ENCODE assay signal across 31 cellular contexts in genomic region chr3:180062771-180063170, GRCh38. TPM values are rescaled to one million over a fixed set of nuclear protein-coding genes. Genes with fewer than 3 reads are reported as not detected.
"Had no signal": no experiment of that assay in that cellular context is flagged by ENCODE, and none has a peak within 500 bp of the region (broad histone marks: within the 10 kb centered on the region; RNA-seq: fewer than 3 reads in every experiment).

No MANE protein-coding gene starts in this region.

- H3K27me3 Mint-ChIP-seq: activated CD4-positive, alpha-beta memory T cell treated with anti-CD3 and anti-CD28 coated beads for 36 hours; activated CD4-positive, alpha-beta T cell treated with anti-CD3 and anti-CD28 coated beads for 36 hours; activated naive CD4-positive, alpha-beta T cell treated with anti-CD3 and anti-CD28 coated beads, Interleukin-2, amount 10 ng/mL, durations not matched to agents 7 days and 5 days; activated naive CD8-positive, alpha-beta T cell treated with anti-CD3 and anti-CD28 coated beads, Interleukin-2, amount 10 ng/mL, durations not matched to agents 7 days and 5 days; activated T-cell treated with anti-CD3 and anti-CD28 coated beads, Interleukin-2, amount 50 U/mL, for 24 hours had no signal

- DNase-seq: activated CD4-positive, alpha-beta memory T cell treated with anti-CD3 and anti-CD28 coated beads for 36 hours; activated CD4-positive, alpha-beta T cell treated with anti-CD3 and anti-CD28 coated beads for 36 hours; activated CD4-positive, alpha-beta T cell treated with anti-CD3 and anti-CD28 coated beads, Interleukin-2, amount 10 ng/mL, durations not matched to agents 24 days and 14 days; activated CD4-positive, CD25-positive, alpha-beta regulatory T cell; activated CD4-positive, CD25-positive, alpha-beta regulatory T cell treated with anti-CD3 and anti-CD28 coated beads, Interleukin-2, amount 50 U/mL, for 72 hours; activated CD8-positive, alpha-beta memory T cell treated with anti-CD3 and anti-CD28 coated beads, Interleukin-2, amount 50 U/mL, for 48 hours; activated gamma-delta T cell; activated naive CD4-positive, alpha-beta T cell; activated naive CD4-positive, alpha-beta T cell treated with anti-CD3 and anti-CD28 coated beads, Interleukin-2, amount 10 ng/mL, durations not matched to agents 7 days and 5 days; activated naive CD8-positive, alpha-beta T cell treated with anti-CD3 and anti-CD28 coated beads, Interleukin-2, amount 10 ng/mL, durations not matched to agents 7 days and 5 days; activated T-cell treated with anti-CD3 and anti-CD28 coated beads for 4 hours; activated T-cell treated with anti-CD3 and anti-CD28 coated beads, Interleukin-2, amount 50 U/mL, for 24 hours; activated T-cell treated with anti-CD3 and anti-CD28 coated beads, Interleukin-2, amount 50 U/mL, for 72 hours; central memory CD4-positive, alpha-beta T cell; cerebellar nuclear complex; colonic mucosa; effector memory CD4-positive, alpha-beta T cell; endodermal cell; erythroblast; foreskin keratinocyte; gastrocnemius medialis; glutamatergic neuron; heart left ventricle; T-helper 2 cell had no signal

- H3K4me3 ChIP-seq: ascending aorta, breast epithelium, cardiac muscle cell, colonic mucosa, esophagus muscularis mucosa, gastrocnemius medialis, heart left ventricle had no signal

- H3K4me3 Mint-ChIP-seq: activated CD4-positive, alpha-beta memory T cell treated with anti-CD3 and anti-CD28 coated beads for 36 hours; activated CD4-positive, alpha-beta T cell treated with anti-CD3 and anti-CD28 coated beads for 36 hours; activated CD4-positive, alpha-beta T cell treated with anti-CD3 and anti-CD28 coated beads, Interleukin-2, amount 10 ng/mL, durations not matched to agents 24 days and 14 days; activated naive CD4-positive, alpha-beta T cell treated with anti-CD3 and anti-CD28 coated beads, Interleukin-2, amount 10 ng/mL, durations not matched to agents 7 days and 5 days; activated naive CD8-positive, alpha-beta T cell treated with anti-CD3 and anti-CD28 coated beads, Interleukin-2, amount 10 ng/mL, durations not matched to agents 7 days and 5 days; activated T-cell treated with anti-CD3 and anti-CD28 coated beads, Interleukin-2, amount 50 U/mL, for 24 hours; activated T-cell treated with anti-CD3 and anti-CD28 coated beads, Interleukin-2, amount 50 U/mL, for 72 hours; brain; endodermal cell had no signal

- H3K36me3 ChIP-seq: ascending aorta, breast epithelium, cardiac muscle cell, colonic mucosa, esophagus muscularis mucosa, gastrocnemius medialis, heart left ventricle had no signal

- H3K9me3 Mint-ChIP-seq: activated CD4-positive, alpha-beta memory T cell treated with anti-CD3 and anti-CD28 coated beads for 36 hours; activated CD4-positive, alpha-beta T cell treated with anti-CD3 and anti-CD28 coated beads, Interleukin-2, amount 10 ng/mL, durations not matched to agents 24 days and 14 days; activated naive CD4-positive, alpha-beta T cell treated with anti-CD3 and anti-CD28 coated beads, Interleukin-2, amount 10 ng/mL, durations not matched to agents 7 days and 5 days; activated naive CD4-positive, alpha-beta T cell treated with anti-CD3 and anti-CD28 coated beads, Interleukin-2, amount 50 U/mL, for 72 hours; activated naive CD8-positive, alpha-beta T cell treated with anti-CD3 and anti-CD28 coated beads, Interleukin-2, amount 10 ng/mL, durations not matched to agents 7 days and 5 days; activated T-cell treated with anti-CD3 and anti-CD28 coated beads, Interleukin-2, amount 50 U/mL, for 24 hours; activated T-cell treated with anti-CD3 and anti-CD28 coated beads, Interleukin-2, amount 50 U/mL, for 72 hours; brain; endodermal cell had no signal

- H3K36me3 Mint-ChIP-seq: activated CD4-positive, alpha-beta memory T cell treated with anti-CD3 and anti-CD28 coated beads for 36 hours; activated naive CD4-positive, alpha-beta T cell treated with anti-CD3 and anti-CD28 coated beads, Interleukin-2, amount 10 ng/mL, durations not matched to agents 7 days and 5 days; activated naive CD4-positive, alpha-beta T cell treated with anti-CD3 and anti-CD28 coated beads, Interleukin-2, amount 50 U/mL, for 72 hours; activated naive CD8-positive, alpha-beta T cell treated with anti-CD3 and anti-CD28 coated beads, Interleukin-2, amount 10 ng/mL, durations not matched to agents 7 days and 5 days; brain had no signal

- H3K27me3 ChIP-seq: ascending aorta, breast epithelium, cardiac muscle cell, colonic mucosa, esophagus muscularis mucosa, foreskin keratinocyte, gastrocnemius medialis had no signal

- H3K4me1 Mint-ChIP-seq: activated CD4-positive, alpha-beta T cell treated with anti-CD3 and anti-CD28 coated beads for 36 hours; activated CD4-positive, alpha-beta T cell treated with anti-CD3 and anti-CD28 coated beads, Interleukin-2, amount 10 ng/mL, durations not matched to agents 24 days and 14 days; activated naive CD4-positive, alpha-beta T cell treated with anti-CD3 and anti-CD28 coated beads, Interleukin-2, amount 10 ng/mL, durations not matched to agents 7 days and 5 days; activated naive CD8-positive, alpha-beta T cell treated with anti-CD3 and anti-CD28 coated beads, Interleukin-2, amount 10 ng/mL, durations not matched to agents 7 days and 5 days; brain had no signal

- H3K27ac ChIP-seq: ascending aorta, breast epithelium, cardiac muscle cell, colonic mucosa, esophagus muscularis mucosa, foreskin keratinocyte, gastrocnemius medialis, heart left ventricle had no signal

- H3K27ac Mint-ChIP-seq: activated CD4-positive, alpha-beta memory T cell treated with anti-CD3 and anti-CD28 coated beads for 36 hours; activated CD4-positive, alpha-beta T cell treated with anti-CD3 and anti-CD28 coated beads for 36 hours; activated CD4-positive, alpha-beta T cell treated with anti-CD3 and anti-CD28 coated beads, Interleukin-2, amount 10 ng/mL, durations not matched to agents 24 days and 14 days; activated naive CD4-positive, alpha-beta T cell treated with anti-CD3 and anti-CD28 coated beads, Interleukin-2, amount 10 ng/mL, durations not matched to agents 7 days and 5 days; activated naive CD4-positive, alpha-beta T cell treated with anti-CD3 and anti-CD28 coated beads, Interleukin-2, amount 50 U/mL, for 72 hours; activated naive CD8-positive, alpha-beta T cell treated with anti-CD3 and anti-CD28 coated beads, Interleukin-2, amount 10 ng/mL, durations not matched to agents 7 days and 5 days; activated T-cell treated with anti-CD3 and anti-CD28 coated beads, Interleukin-2, amount 50 U/mL, for 24 hours; activated T-cell treated with anti-CD3 and anti-CD28 coated beads, Interleukin-2, amount 50 U/mL, for 72 hours; brain; endodermal cell had no signal

- H3K9me3 ChIP-seq: ascending aorta, breast epithelium, colonic mucosa, esophagus muscularis mucosa, gastrocnemius medialis, heart left ventricle had no signal

- H3K4me1 ChIP-seq: ascending aorta, breast epithelium, colonic mucosa, esophagus muscularis mucosa, foreskin keratinocyte, gastrocnemius medialis, heart left ventricle had no signal

- ATAC-seq: activated CD4-positive, alpha-beta T cell treated with anti-CD3 and anti-CD28 coated beads for 36 hours; activated naive CD4-positive, alpha-beta T cell treated with anti-CD3 and anti-CD28 coated beads, Interleukin-2, amount 50 U/mL, for 72 hours; activated T-cell treated with anti-CD3 and anti-CD28 coated beads, Interleukin-2, amount 50 U/mL, for 72 hours; foreskin keratinocyte; gastrocnemius medialis; heart left ventricle had no signal

RNA-seq across cellular contexts. Expression of gene PEX5L, which starts 26.0 kb away (rescaled TPM):
- total RNA-seq: activated CD4-positive, alpha-beta memory T cell treated with anti-CD3 and anti-CD28 coated beads for 36 hours; activated naive CD4-positive, alpha-beta T cell treated with anti-CD3 and anti-CD28 coated beads, Interleukin-2, amount 50 U/mL, for 72 hours; activated naive CD8-positive, alpha-beta T cell treated with anti-CD3 and anti-CD28 coated beads, Interleukin-2, amount 10 ng/mL, durations not matched to agents 7 days and 5 days; colonic mucosa; dermis microvascular lymphatic vessel endothelial cell had no signal
